ENCODE assay signal across 8 cellular contexts in genomic region chr17:50200447-50201225, GRCh38. TPM values are rescaled to one million over a fixed set of nuclear protein-coding genes. Genes with fewer than 3 reads are reported as not detected.
DNase-seq lines count a peak whose midpoint lies in the region; ATAC-seq, FAIRE-seq and TF ChIP-seq lines count a peak whose summit lies in the region.

No MANE protein-coding gene starts in this region.

- peak overlapping the region in 1 of 2 donors; percentile 44 for H3K9ac ChIP-seq in kidney (ENCODE audit: low read length in 2 of 2)

- peak overlapping the region; percentile 42 to 67 for H3K4me3 ChIP-seq in kidney (ENCODE audit: low read length in 2 of 2)

- peaks cover 5 to 9% of the 10 kb centered on the region in 2 donors for H3K4me1 ChIP-seq in kidney (ENCODE audit: control insufficient read depth in 1 of 2, insufficient read depth in 1 of 2, low read depth in 1 of 2, low read length in 2 of 2)

- H3K9me3 ChIP-seq in kidney (ENCODE audit: control insufficient read depth in 1 of 2, low read length in 2 of 2) = no peaks in the 10 kb centered on the region

- no peak for FAIRE-seq in kidney (lab: Jason Lieb, UNC)

- H3K27ac ChIP-seq in kidney (ENCODE audit: low read depth in 2 of 2, low read length in 2 of 2) = peak overlapping the region; percentile 41 to 43

- intact Hi-C loops in kidney (cut with DNase I) = no loop called here

- peak; percentile 72 for ATAC-seq in HG02798 (IDR thresholded peaks at IDR 0.05; ENCODE audit: poor library complexity, unreplicated experiment)
- ATAC-seq in GM21529 (IDR thresholded peaks at IDR 0.05; ENCODE audit: unreplicated experiment) = no peak

- peaks cover 0 to 4% of the 10 kb centered on the region in 2 donors for H3K36me3 ChIP-seq in kidney (ENCODE audit: control insufficient read depth in 1 of 2, insufficient read depth in 2 of 2, low read length in 2 of 2)

- TF ChIP-seq CTCF in kidney (IDR thresholded peaks at IDR 0.05; ENCODE audit: borderline replicate concordance, extremely low read depth, insufficient read depth) = peak; percentile 63

- DNase-seq in GM04504 (ENCODE audit: low read depth) = peak; percentile 63
- DNase-seq in NCI-H2227 (lab: John Stamatoyannopoulos, UW; ENCODE audit: unreplicated experiment) = peak; percentile 89
- DNase-seq in activated CD4-positive, CD25-positive, alpha-beta regulatory T cell treated with anti-CD3 and anti-CD28 coated beads, Interleukin-2, amount 50 U/mL, for 16 hours (ENCODE audit: low read depth, low spot score) = peak; percentile 57
- DNase-seq in central memory CD4-positive, alpha-beta T cell = peak; percentile 76
- peak; percentile 96 for DNase-seq in kidney
- peak; percentile 61 to 67 for DNase-seq in stimulated activated CD4-positive, alpha-beta T cell treated with anti-CD3 and anti-CD28 coated beads, Interleukin-15, amount 100 ng/mL, for 1 hour (ENCODE audit: low read depth in 1 of 2, low spot score in 1 of 2)

RNA-seq across cellular contexts. Expression of gene COL1A1, which starts 0.8 kb away (rescaled TPM):
- total RNA-seq in kidney = 142 TPM
- polyA plus RNA-seq in kidney (ENCODE audit: insufficient read depth, low read depth, low replicate concordance) = 9.2 TPM

RNA-seq across cellular contexts. Expression of gene SGCA, which starts 34.8 kb away (rescaled TPM):
- total RNA-seq in kidney = 4.2 TPM
- 5.5 TPM for polyA plus RNA-seq in kidney (ENCODE audit: insufficient read depth, low read depth, low replicate concordance)

RNA-seq across cellular contexts. Expression of gene PPP1R9B, which starts 50.2 kb away (rescaled TPM):
- total RNA-seq in kidney = 64.4 TPM
- polyA plus RNA-seq in kidney (ENCODE audit: insufficient read depth, low read depth, low replicate concordance) = 17.1 TPM
